ENCODE assay signal across 11 cellular contexts in genomic region chr1:160099716-160100375, GRCh38. TPM values are rescaled to one million over a fixed set of nuclear protein-coding genes. Genes with fewer than 3 reads are reported as not detected.
DNase-seq lines count a peak whose midpoint lies in the region; ATAC-seq, FAIRE-seq and TF ChIP-seq lines count a peak whose summit lies in the region.
"Had no signal": no experiment of that assay in that cellular context is flagged by ENCODE, and none has a peak within 500 bp of the region (broad histone marks: within the 10 kb centered on the region; RNA-seq: fewer than 3 reads in every experiment).

No MANE protein-coding gene starts in this region.

- H2AFZ ChIP-seq in K562 (ENCODE audit: low read depth, low read length): peak overlapping the region; percentile 99; the same call in 1 of the 2 replicates

- TF ChIP-seq CTCF in K562 (IDR thresholded peaks at IDR 0.05 in 2 of 3, conservative IDR thresholded peaks at IDR 0.05 in 1 of 3; ENCODE audit: insufficient read depth in 2 of 3, low read depth in 1 of 3, low read length in 3 of 3): no peak
- TF ChIP-seq CTCF in upper lobe of right lung (IDR thresholded peaks at IDR 0.05): no peak

- H3K79me2 ChIP-seq in K562 (ENCODE audit: control insufficient read depth, insufficient read depth, low read length): no peaks in the 10 kb centered on the region

- H4K20me1 ChIP-seq in K562 (replicated peaks; ENCODE audit: control insufficient read depth, insufficient read depth, low read length): peaks cover 4% of the 10 kb centered on the region; the same call in 1 of the 2 replicates

- no peaks in the 10 kb centered on the region for H3K9me3 Mint-ChIP-seq in activated naive CD4-positive, alpha-beta T cell treated with anti-CD3 and anti-CD28 coated beads, Interleukin-2, amount 50 U/mL, for 24 hours
- no peaks in the 10 kb centered on the region for H3K9me3 Mint-ChIP-seq in naive thymus-derived CD8-positive, alpha-beta T cell

- 39% methylated on average over 2 of the region's 2 CpGs for WGBS in K562 (ENCODE audit: insufficient coverage, low coverage, missing lambda C conversion rate)

- no peak for DNase-seq in activated naive CD4-positive, alpha-beta T cell (lab: John Stamatoyannopoulos, UW)
- DNase-seq in K562 (ENCODE audit: extremely low read depth in 1 of 4, low spot score in 3 of 4) (no peak), upper lobe of right lung (peak; percentile 26), HUDEP-2 (lab: John Stamatoyannopoulos, UW; ENCODE audit: unreplicated experiment in 76 of 76) (no peak), ACHN (no peak)
- no peak for DNase-seq in naive thymus-derived CD8-positive, alpha-beta T cell
- no peak for DNase-seq in stimulated activated CD4-positive, alpha-beta T cell treated with anti-CD3 and anti-CD28 coated beads, Interleukin-4, amount 100 ng/mL, for 4 hours
- DNase-seq: kidney glomerular epithelial cell; stimulated activated CD4-positive, alpha-beta T cell treated with anti-CD3 and anti-CD28 coated beads, Interleukin-2, amount 100 ng/mL, for 48 hours had no signal

- intact Hi-C loops in K562 (cut with micrococcal nuclease): loop anchor here (2.0 kb wide), 2 partner anchors 93 to 191 kb away; no protein-coding TSS in a partner anchor
- intact Hi-C loops in upper lobe of right lung (cut with DNase I): loop anchor here (5.0 kb wide), 1 partner anchor 192 kb away; no protein-coding TSS in a partner anchor

- no TSS peak for BruUV-seq in K562 (replicated peaks; lab: Mats Ljungman, UMichigan)

- TF ChIP-seq RAD21 in K562 (CRISPR knock-in tag; conservative IDR thresholded peaks at IDR 0.05 in 1 of 2, IDR thresholded peaks at IDR 0.05 in 1 of 2): no peak

- H3K27me3 Mint-ChIP-seq in activated naive CD4-positive, alpha-beta T cell treated with anti-CD3 and anti-CD28 coated beads, Interleukin-2, amount 50 U/mL, for 24 hours: no peaks in the 10 kb centered on the region
- no peaks in the 10 kb centered on the region for H3K27me3 Mint-ChIP-seq in naive thymus-derived CD8-positive, alpha-beta T cell

- in situ Hi-C loops in K562 (cut with MboI) (loop anchor here (10.0 kb wide), 1 partner anchor 275 kb away; no protein-coding TSS in a partner anchor), ACHN (cut with HindIII; ENCODE audit: low pct_ligation_motif_present, low pct_unique_long_range_greater_than_20kb, low sequenced_read_pairs) (no loop called here)

- FAIRE-seq in K562 (lab: Jason Lieb, UNC): no peak

- POLR2A ChIA-PET in K562 (lab: Yijun Ruan, JAX): interaction anchor here (0.5 kb wide), 1 partner anchor 176 kb away, joined by 3 read pairs; no protein-coding TSS in a partner anchor
- POLR2A ChIA-PET in naive thymus-derived CD8-positive, alpha-beta T cell (lab: Charles Lee): interaction anchor here (1.7 to 4.8 kb wide), 9 partner anchors 13 to 192 kb away, joined by 3 to 49 read pairs (median 13); partner anchors contain the start of genes DCAF8 and PEX19

- no peak for ATAC-seq in K562
- no peak for ATAC-seq in naive thymus-derived CD8-positive, alpha-beta T cell
- no peak for ATAC-seq in upper lobe of right lung

- H3K9me1 ChIP-seq in K562 (ENCODE audit: control insufficient read depth, insufficient read depth, low read length): no peaks in the 10 kb centered on the region

- peaks cover 64% of the 10 kb centered on the region for H3K4me1 Mint-ChIP-seq in activated naive CD4-positive, alpha-beta T cell treated with anti-CD3 and anti-CD28 coated beads, Interleukin-2, amount 50 U/mL, for 24 hours
- H3K4me1 Mint-ChIP-seq in naive thymus-derived CD8-positive, alpha-beta T cell: peaks cover 39 to 82% (median 75%) of the 10 kb centered on the region in 4 donors

- TF ChIP-seq EP300 in K562 (IDR thresholded peaks at IDR 0.05; ENCODE audit: low read length): no peak

- no peak overlapping the region for H3K4me2 ChIP-seq in K562 (ENCODE audit: insufficient read depth, low read length)

- TF ChIP-seq POLR2A in K562 (conservative IDR thresholded peaks at IDR 0.05): no peak

- H3K27me3 ChIP-seq in K562 (ENCODE audit: control insufficient read depth in 2 of 2, insufficient read depth in 2 of 2, low read length in 2 of 2) (no peaks in the 10 kb centered on the region), upper lobe of right lung (no peaks in the 10 kb centered on the region)

- H3K27ac ChIP-seq in K562 (ENCODE audit: extremely low read depth, low read depth, low read length) (no peak overlapping the region; the same call in 2 of the 3 replicates), upper lobe of right lung (peak overlapping the region; percentile 98)

- H3K9me3 ChIP-seq in K562 (replicated peaks; ENCODE audit: control insufficient read depth, insufficient read depth, low read depth, low read length) (no peaks in the 10 kb centered on the region), upper lobe of right lung (no peaks in the 10 kb centered on the region)

- H3K27ac Mint-ChIP-seq in activated naive CD4-positive, alpha-beta T cell treated with anti-CD3 and anti-CD28 coated beads, Interleukin-2, amount 50 U/mL, for 24 hours: peak overlapping the region; percentile 87
- H3K27ac Mint-ChIP-seq in naive thymus-derived CD8-positive, alpha-beta T cell: peak overlapping the region; percentile 95 to 100 (median 99)

- CTCF ChIA-PET in K562 (lab: Yijun Ruan, JAX; ENCODE audit: low intra/inter-chr PET ratio): interaction anchor here (1.2 to 2.9 kb wide), 2 partner anchors 64 to 152 kb away, joined by 3 to 11 read pairs; no protein-coding TSS in a partner anchor

- H3K4me1 ChIP-seq in K562 (replicated peaks in 1 of 2; ENCODE audit: control insufficient read depth in 2 of 2, insufficient read depth in 2 of 2, low read length in 2 of 2) (peaks cover 18 to 31% of the 10 kb centered on the region in 2 experiments; a peak in 4 of 5 replicates), upper lobe of right lung (peaks cover 28% of the 10 kb centered on the region)

- peak overlapping the region; percentile 60 for H3K4me3 Mint-ChIP-seq in activated naive CD4-positive, alpha-beta T cell treated with anti-CD3 and anti-CD28 coated beads, Interleukin-2, amount 50 U/mL, for 24 hours
- H3K4me3 Mint-ChIP-seq in naive thymus-derived CD8-positive, alpha-beta T cell: peak overlapping the region; percentile 74 to 97 (median 84)

- H3K4me3 ChIP-seq in K562 (no peak overlapping the region), upper lobe of right lung (no peak overlapping the region)

- no peaks in the 10 kb centered on the region for H3K36me3 Mint-ChIP-seq in activated naive CD4-positive, alpha-beta T cell treated with anti-CD3 and anti-CD28 coated beads, Interleukin-2, amount 50 U/mL, for 24 hours
- H3K36me3 Mint-ChIP-seq in naive thymus-derived CD8-positive, alpha-beta T cell: peaks cover 0 to 3% (median 0%) of the 10 kb centered on the region in 3 donors

- peak overlapping the region in 1 of 2 experiments; percentile 67; a peak in 2 of 4 replicates for H3K9ac ChIP-seq in K562 (ENCODE audit: insufficient read depth in 1 of 2, low read depth in 2 of 2, low read length in 2 of 2)

- no peaks in the 10 kb centered on the region for H3K36me3 ChIP-seq in K562 (ENCODE audit: control insufficient read depth, insufficient read depth, low read length)
- H3K36me3 ChIP-seq in upper lobe of right lung: no peaks in the 10 kb centered on the region

RNA-seq across cellular contexts. Expression of gene IGSF8, which starts 1.4 kb away (rescaled TPM):
- 8.1 and 30.2 TPM in 2 replicates for total RNA-seq in K562 (2011; cell fraction: chromatin; rRNA removed; ENCODE audit: low replicate concordance)
- 35.5 and 43.4 TPM in 2 replicates for total RNA-seq in K562 (2011; cell fraction: nucleolus; rRNA removed)
- 16.0 and 20.1 TPM in 2 replicates for total RNA-seq in K562 (2011; cell fraction: nucleoplasm; rRNA removed)
- total RNA-seq in K562 (2014; rRNA removed) (7.3 and 8.6 TPM in 2 replicates), K562 (2014; rRNA removed; fragmentation: Illumina TruSeq; extraction: Trizol) (0.93 and 1.4 TPM in 2 replicates), K562 (2015; rRNA removed; fragmentation: Illumina TruSeq; extraction: Trizol) (3.2 and 3.9 TPM in 2 replicates), K562 (2021) (11.7 and 12.5 TPM in 2 replicates), upper lobe of right lung (37.5 TPM)
- polyA plus RNA-seq in K562 (2011; rRNA removed) (3.9 and 10.0 TPM in 2 replicates), K562 (2014; fragmentation: Illumina TruSeq; extraction: Trizol) (3.1 and 5.9 TPM in 2 replicates), K562 (2014; fragmentation: Nextera tagmentation; extraction: Ambion mirVana) (under 1 TPM; 0.32 to 0.35 TPM), K562 (2014; rRNA removed) (7.1 and 7.6 TPM in 2 replicates)
- polyA plus RNA-seq in K562 (2011; cell fraction: cytosol; rRNA removed): 8.4 and 14.8 TPM in 2 replicates
- polyA plus RNA-seq in K562 (2011; cell fraction: nucleus; rRNA removed): 22.5 and 32.3 TPM in 2 replicates
- polyA plus RNA-seq in K562 (2012): 10.3 and 16.7 TPM in 2 replicates
- 1.6 and 3.2 TPM in 2 replicates for polyA minus RNA-seq in K562 (2011; rRNA and poly(A)+ RNA removed)
- polyA minus RNA-seq in K562 (2011; cell fraction: cytosol; rRNA and poly(A)+ RNA removed): 4.3 and 9.0 TPM in 2 replicates
- 5.4 and 6.7 TPM in 2 replicates for polyA minus RNA-seq in K562 (2011; cell fraction: nucleus; rRNA and poly(A)+ RNA removed)
- total RNA-seq in naive thymus-derived CD8-positive, alpha-beta T cell: 10 to 100 TPM; 67.9 to 71.5 TPM
- 10 to 100 TPM; 40.2 to 74.5 (median 56.9) TPM for polyA plus RNA-seq in naive thymus-derived CD8-positive, alpha-beta T cell

RNA-seq across cellular contexts. Expression of gene ATP1A2, which starts 15.7 kb away (rescaled TPM):
- total RNA-seq in K562 (2011; cell fraction: chromatin; rRNA removed; ENCODE audit: low replicate concordance): 0.21 and 1.2 TPM in 2 replicates
- total RNA-seq in K562 (2011; cell fraction: nucleolus; rRNA removed): 0.50 TPM in 1 of 2 replicates, not detected in the other
- 0.44 and 0.76 TPM in 2 replicates for total RNA-seq in K562 (2011; cell fraction: nucleoplasm; rRNA removed)
- not detected in 2 replicates for total RNA-seq in K562 (2014; rRNA removed)
- total RNA-seq in K562 (2014; rRNA removed; fragmentation: Illumina TruSeq; extraction: Trizol): not detected in 2 replicates
- total RNA-seq in K562 (2015; rRNA removed; fragmentation: Illumina TruSeq; extraction: Trizol): not detected in 2 replicates
- total RNA-seq in K562 (2021): 0.04 and 0.09 TPM in 2 replicates
- polyA plus RNA-seq in K562 (2011; rRNA removed): 0.11 and 0.14 TPM in 2 replicates
- 0.06 and 0.44 TPM in 2 replicates for polyA plus RNA-seq in K562 (2011; cell fraction: cytosol; rRNA removed)
- 0.43 and 0.55 TPM in 2 replicates for polyA plus RNA-seq in K562 (2011; cell fraction: nucleus; rRNA removed)
- polyA plus RNA-seq in K562 (2012): 0.18 and 0.23 TPM in 2 replicates
- 0.04 TPM in 1 of 2 replicates, not detected in the other for polyA plus RNA-seq in K562 (2014; fragmentation: Illumina TruSeq; extraction: Trizol)
- polyA plus RNA-seq in K562 (2014; fragmentation: Nextera tagmentation; extraction: Ambion mirVana): not detected
- polyA plus RNA-seq in K562 (2014; rRNA removed): not detected in 2 replicates
- polyA minus RNA-seq in K562 (2011; rRNA and poly(A)+ RNA removed): 0.06 and 0.07 TPM in 2 replicates
- polyA minus RNA-seq in K562 (2011; cell fraction: cytosol; rRNA and poly(A)+ RNA removed): not detected in 2 replicates
- polyA minus RNA-seq in K562 (2011; cell fraction: nucleus; rRNA and poly(A)+ RNA removed): 0.13 and 0.22 TPM in 2 replicates
- not detected for total RNA-seq in naive thymus-derived CD8-positive, alpha-beta T cell
- polyA plus RNA-seq in naive thymus-derived CD8-positive, alpha-beta T cell: not detected
- total RNA-seq in upper lobe of right lung: 5.6 TPM
- total RNA-seq: HT-29 had no signal

RNA-seq across cellular contexts. Expression of gene KCNJ9, which starts 18.5 kb away (rescaled TPM):
- total RNA-seq in K562 (2011; cell fraction: chromatin; rRNA removed; ENCODE audit: low replicate concordance): not detected in 2 replicates
- total RNA-seq in K562 (2011; cell fraction: nucleolus; rRNA removed): not detected in 2 replicates
- not detected in 2 replicates for total RNA-seq in K562 (2011; cell fraction: nucleoplasm; rRNA removed)
- total RNA-seq in K562 (2014; rRNA removed) (not detected in 2 replicates), K562 (2014; rRNA removed; fragmentation: Illumina TruSeq; extraction: Trizol) (not detected in 2 replicates), K562 (2015; rRNA removed; fragmentation: Illumina TruSeq; extraction: Trizol) (not detected in 2 replicates), K562 (2021) (not detected in 2 replicates), upper lobe of right lung (not detected)
- polyA plus RNA-seq in K562 (2011; rRNA removed) (not detected in 2 replicates), K562 (2014; fragmentation: Illumina TruSeq; extraction: Trizol) (not detected in 2 replicates), K562 (2014; fragmentation: Nextera tagmentation; extraction: Ambion mirVana) (not detected), K562 (2014; rRNA removed) (not detected in 2 replicates)
- not detected in 2 replicates for polyA plus RNA-seq in K562 (2011; cell fraction: cytosol; rRNA removed)
- not detected in 2 replicates for polyA plus RNA-seq in K562 (2011; cell fraction: nucleus; rRNA removed)
- not detected in 2 replicates for polyA plus RNA-seq in K562 (2012)
- polyA minus RNA-seq in K562 (2011; rRNA and poly(A)+ RNA removed): not detected in 2 replicates
- not detected in 2 replicates for polyA minus RNA-seq in K562 (2011; cell fraction: cytosol; rRNA and poly(A)+ RNA removed)
- polyA minus RNA-seq in K562 (2011; cell fraction: nucleus; rRNA and poly(A)+ RNA removed): not detected in 2 replicates
- total RNA-seq in naive thymus-derived CD8-positive, alpha-beta T cell: not detected
- polyA plus RNA-seq in naive thymus-derived CD8-positive, alpha-beta T cell: under 1 TPM; 0.03 to 0.20 (median 0.10) TPM
- total RNA-seq: HT-29 had no signal

RNA-seq across cellular contexts. Expression of gene KCNJ10, which starts 29.9 kb away (rescaled TPM):
- total RNA-seq in K562 (2011; cell fraction: chromatin; rRNA removed; ENCODE audit: low replicate concordance): not detected in 2 replicates
- not detected in 2 replicates for total RNA-seq in K562 (2011; cell fraction: nucleolus; rRNA removed)
- total RNA-seq in K562 (2011; cell fraction: nucleoplasm; rRNA removed): not detected in 2 replicates
- total RNA-seq in K562 (2014; rRNA removed) (not detected in 2 replicates), K562 (2014; rRNA removed; fragmentation: Illumina TruSeq; extraction: Trizol) (not detected in 2 replicates), K562 (2015; rRNA removed; fragmentation: Illumina TruSeq; extraction: Trizol) (not detected in 2 replicates), K562 (2021) (not detected in 2 replicates), upper lobe of right lung (not detected)
- polyA plus RNA-seq in K562 (2011; rRNA removed) (not detected in 2 replicates), K562 (2014; fragmentation: Illumina TruSeq; extraction: Trizol) (not detected in 2 replicates), K562 (2014; fragmentation: Nextera tagmentation; extraction: Ambion mirVana) (under 1 TPM; 0.06 to 0.11 TPM), K562 (2014; rRNA removed) (not detected in 2 replicates)
- not detected in 2 replicates for polyA plus RNA-seq in K562 (2011; cell fraction: cytosol; rRNA removed)
- 0.10 TPM in 1 of 2 replicates, not detected in the other for polyA plus RNA-seq in K562 (2011; cell fraction: nucleus; rRNA removed)
- polyA plus RNA-seq in K562 (2012): 0.07 and 0.11 TPM in 2 replicates
- polyA minus RNA-seq in K562 (2011; rRNA and poly(A)+ RNA removed): not detected in 2 replicates
- polyA minus RNA-seq in K562 (2011; cell fraction: cytosol; rRNA and poly(A)+ RNA removed): not detected in 2 replicates
- polyA minus RNA-seq in K562 (2011; cell fraction: nucleus; rRNA and poly(A)+ RNA removed): not detected in 2 replicates
- not detected for total RNA-seq in naive thymus-derived CD8-positive, alpha-beta T cell
- under 1 TPM in 1 of 3 donors, not detected in 2; 0.29 TPM for polyA plus RNA-seq in naive thymus-derived CD8-positive, alpha-beta T cell
- total RNA-seq: HT-29 had no signal

RNA-seq across cellular contexts. Expression of gene ATP1A4, which starts 51.6 kb away (rescaled TPM):
- total RNA-seq in K562 (2011; cell fraction: chromatin; rRNA removed; ENCODE audit: low replicate concordance): not detected in 2 replicates
- not detected in 2 replicates for total RNA-seq in K562 (2011; cell fraction: nucleolus; rRNA removed)
- total RNA-seq in K562 (2011; cell fraction: nucleoplasm; rRNA removed): not detected in 2 replicates
- total RNA-seq in K562 (2014; rRNA removed) (not detected in 2 replicates), K562 (2014; rRNA removed; fragmentation: Illumina TruSeq; extraction: Trizol) (not detected in 2 replicates), K562 (2015; rRNA removed; fragmentation: Illumina TruSeq; extraction: Trizol) (not detected in 2 replicates), K562 (2021) (not detected in 2 replicates), upper lobe of right lung (0.96 TPM)
- polyA plus RNA-seq in K562 (2011; rRNA removed) (not detected in 2 replicates), K562 (2014; fragmentation: Illumina TruSeq; extraction: Trizol) (not detected in 2 replicates), K562 (2014; fragmentation: Nextera tagmentation; extraction: Ambion mirVana) (under 1 TPM in 1 of 2 experiments, not detected in 1; 0.07 TPM), K562 (2014; rRNA removed) (not detected in 2 replicates)
- polyA plus RNA-seq in K562 (2011; cell fraction: cytosol; rRNA removed): not detected in 2 replicates
- polyA plus RNA-seq in K562 (2011; cell fraction: nucleus; rRNA removed): not detected in 2 replicates
- 0.07 TPM in 1 of 2 replicates, not detected in the other for polyA plus RNA-seq in K562 (2012)
- polyA minus RNA-seq in K562 (2011; rRNA and poly(A)+ RNA removed): not detected in 2 replicates
- polyA minus RNA-seq in K562 (2011; cell fraction: cytosol; rRNA and poly(A)+ RNA removed): not detected in 2 replicates
- polyA minus RNA-seq in K562 (2011; cell fraction: nucleus; rRNA and poly(A)+ RNA removed): not detected in 2 replicates
- total RNA-seq in naive thymus-derived CD8-positive, alpha-beta T cell: not detected
- not detected for polyA plus RNA-seq in naive thymus-derived CD8-positive, alpha-beta T cell
- total RNA-seq: HT-29 had no signal
